8 cellular contexts compared by ENCODE assay signal in genomic region chr1:23369335-23370013, GRCh38. TPM values are rescaled to one million over a fixed set of nuclear protein-coding genes. Genes with fewer than 3 reads are reported as not detected.
DNase-seq lines count a peak whose midpoint lies in the region; ATAC-seq and TF ChIP-seq lines count a peak whose summit lies in the region.

Gene ZNF436 (minus strand): TSS chr1:23369836. CDS start chr1:23368005, 1,831 bp downstream.

- no peak for TF ChIP-seq CTCF in adrenal gland (IDR thresholded peaks at IDR 0.05)

- peak within 1 kb of the TSS; percentile 86 to 98 (median 93) for H3K27ac ChIP-seq in adrenal gland

- H3K36me3 ChIP-seq in adrenal gland (replicated peaks in 1 of 2) = peaks cover 0 to 26% of the 10 kb centered on the region in 2 donors

- peaks cover 29 to 46% of the 10 kb centered on the region in 2 donors for H3K4me1 ChIP-seq in adrenal gland (replicated peaks in 1 of 2)

- ATAC-seq in Right ventricle myocardium superior (ENCODE audit: poor library complexity) = peak; percentile 52
- ATAC-seq in HG03025 (IDR thresholded peaks at IDR 0.05; ENCODE audit: low FRiP score, unreplicated experiment) = no peak
- no peak for ATAC-seq in GM18870 (IDR thresholded peaks at IDR 0.05; ENCODE audit: unreplicated experiment)

- peak within 1 kb of the TSS; percentile 27 to 95 (median 56) for H3K4me3 ChIP-seq in adrenal gland

- peaks cover 0 to 5% (median 0%) of the 10 kb centered on the region in 3 donors for H3K9me3 ChIP-seq in adrenal gland (replicated peaks in 1 of 3)

- WGBS in adrenal gland, 4 donors = 0 to 1% (median 0%) methylated on average over 8 to 29 of the region's 29 CpGs

- peak; percentile 32 to 78 for TF ChIP-seq POLR2A in adrenal gland (IDR thresholded peaks at IDR 0.05)

- intact Hi-C loops in adrenal gland (cut with DNase I) (no loop called here), Right ventricle myocardium superior (cut with DNase I) (loop anchor here (2.0 to 5.0 kb wide), 2 partner anchors 25 to 33 kb away; partner anchors contain the start of gene HNRNPR)

- no peaks in the 10 kb centered on the region for H3K27me3 ChIP-seq in adrenal gland

- peak; percentile 78 for DNase-seq in DMS 273 treated with DMSO at 0.1 percent for 48 hours (lab: John Stamatoyannopoulos, UW)
- DNase-seq in M059J (ENCODE audit: low read depth) = peak; percentile 90
- DNase-seq in SHP77 (lab: John Stamatoyannopoulos, UW) = peak; percentile 70 to 73
- DNase-seq in adrenal gland = peak; percentile 88 to 96 (median 94)
- DNase-seq in Right ventricle myocardium superior = peak; percentile 90
- peak; percentile 67 for DNase-seq in occipital lobe (lab: John Stamatoyannopoulos, UW)

RNA-seq across cellular contexts. Expression of gene ZNF436, which starts in this region (rescaled TPM):
- 18.3 and 18.6 TPM in 2 replicates for total RNA-seq in M059J (2014; rRNA removed; shearing (Covaris generic))
- total RNA-seq in adrenal gland (10 to 100 TPM in 7 of 8 donors, 1 to 10 TPM in 1; 7.8 to 43.7 (median 25.1) TPM), Right ventricle myocardium superior (11.4 TPM), occipital lobe (95.8 TPM)
- polyA plus RNA-seq in adrenal gland = 10 to 100 TPM; 10.1 to 16.2 (median 13.3) TPM
